10 cellular contexts compared by ENCODE assay signal in the genomic region with DNA sequence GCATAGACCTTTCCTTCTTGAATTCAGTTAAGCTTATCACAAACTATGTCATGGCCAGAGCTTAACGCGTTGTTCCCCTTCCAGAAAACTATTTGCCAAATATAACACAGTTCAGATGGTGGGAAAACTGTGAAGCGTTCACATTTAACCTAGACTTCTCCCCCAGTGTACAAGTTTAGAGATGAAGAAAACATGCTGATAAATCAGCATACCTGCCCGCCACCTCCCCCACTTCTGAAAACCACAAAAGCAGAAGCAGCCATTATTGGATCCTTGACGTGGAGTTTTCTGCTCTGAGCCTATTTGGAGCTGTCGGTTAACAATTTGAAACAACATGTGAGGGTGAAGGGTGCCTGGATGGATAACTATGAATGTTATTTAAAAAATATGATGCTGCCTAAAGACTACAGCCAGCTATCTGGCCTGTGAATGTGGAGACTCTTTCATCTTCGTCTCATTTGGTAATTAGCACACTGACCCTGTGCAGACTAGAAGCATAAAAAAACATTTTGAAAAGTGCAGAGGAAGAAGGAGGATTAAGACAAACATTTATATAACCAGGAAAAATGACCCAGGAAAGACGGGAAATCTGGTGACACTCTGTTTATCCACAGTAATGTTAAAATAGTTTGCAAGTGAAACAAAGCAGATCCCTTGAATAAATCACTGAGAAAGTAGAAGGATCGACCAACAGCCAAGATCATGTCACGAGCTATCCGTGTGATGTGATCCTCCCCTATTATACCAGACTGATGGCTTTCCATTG.
DNase-seq lines count a peak whose midpoint lies in the region; ATAC-seq and TF ChIP-seq lines count a peak whose summit lies in the region.
"Had no signal": no experiment of that assay in that cellular context is flagged by ENCODE, and none has a peak within 500 bp of the region (broad histone marks: within the 10 kb centered on the region; RNA-seq: fewer than 3 reads in every experiment).

No MANE protein-coding gene starts in this region.

- peak overlapping the region; percentile 80 for H2BK20ac ChIP-seq in IMR-90 (ENCODE audit: low read depth, low read length)

- no peaks in the 10 kb centered on the region for H3K36me3 Mint-ChIP-seq in activated naive CD4-positive, alpha-beta T cell treated with anti-CD3 and anti-CD28 coated beads for 36 hours (ENCODE audit: low read depth)
- H3K36me3 Mint-ChIP-seq: activated naive CD4-positive, alpha-beta T cell treated with anti-CD3 and anti-CD28 coated beads, Interleukin-2, amount 50 U/mL, for 24 hours had no signal

- H3K36me3 ChIP-seq in IMR-90 (ENCODE audit: control insufficient read depth, insufficient read depth, low read length), result no peaks in the 10 kb centered on the region
- H3K36me3 ChIP-seq in tibial nerve, result no peaks in the 10 kb centered on the region

- peak overlapping the region; percentile 56 for H3K56ac ChIP-seq in IMR-90 (ENCODE audit: extremely low read depth, insufficient read depth, low read length)

- H3K9me3 ChIP-seq in IMR-90 (ENCODE audit: control insufficient read depth, insufficient read depth, low read length) (peaks cover 3% of the 10 kb centered on the region; the same call in 1 of the 2 replicates), tibial nerve (peaks cover 0 to 12% (median 0%) of the 10 kb centered on the region in 4 donors)

- DNase-seq in IMR-90 (peak; percentile 31), amniotic epithelial cell (ENCODE audit: low read depth) (peak; percentile 97), left kidney (ENCODE audit: low read depth, low spot score) (peak; percentile 80), tibial nerve (ENCODE audit: low spot score in 2 of 2) (no peak), DMS153 (lab: John Stamatoyannopoulos, UW) (no peak)
- no peak for DNase-seq in activated naive CD4-positive, alpha-beta T cell treated with anti-CD3 and anti-CD28 coated beads for 36 hours
- DNase-seq: NCI-H2081, T-helper 9 cell had no signal

- peaks cover 11% of the 10 kb centered on the region for H3K4me1 ChIP-seq in IMR-90 (ENCODE audit: control insufficient read depth, insufficient read depth, low read length)
- H3K4me1 ChIP-seq in tibial nerve, result no peaks in the 10 kb centered on the region

- no peaks in the 10 kb centered on the region for H3K4me1 Mint-ChIP-seq in activated naive CD4-positive, alpha-beta T cell treated with anti-CD3 and anti-CD28 coated beads for 36 hours (ENCODE audit: low read depth)
- H3K4me1 Mint-ChIP-seq: activated naive CD4-positive, alpha-beta T cell treated with anti-CD3 and anti-CD28 coated beads, Interleukin-2, amount 50 U/mL, for 24 hours had no signal

- no peaks in the 10 kb centered on the region for H3K79me1 ChIP-seq in IMR-90 (ENCODE audit: low read depth in 1 of 2, low read length in 2 of 2)

- H3K14ac ChIP-seq in IMR-90 (replicated peaks; ENCODE audit: low read depth, low read length), result peak overlapping the region; percentile 41

- peak overlapping the region; percentile 95 for H3K27ac ChIP-seq in IMR-90 (ENCODE audit: insufficient read depth, low read length)
- H3K27ac ChIP-seq in tibial nerve, result peak overlapping the region in 3 of 4 donors; percentile 26 to 65 (median 57)

- TF ChIP-seq EP300 in tibial nerve (IDR thresholded peaks at IDR 0.05), result no peak

- BruUV-seq in IMR-90 (replicated peaks; lab: Mats Ljungman, UMichigan), result no TSS peak

- H2AK9ac ChIP-seq in IMR-90 (replicated peaks; ENCODE audit: low read depth, low read length, poor library complexity), result peak overlapping the region; percentile 71

- peak overlapping the region; percentile 67 for H4K91ac ChIP-seq in IMR-90 (ENCODE audit: insufficient read depth, low read depth, low read length)

- peaks cover 7% of the 10 kb centered on the region for H3K9me1 ChIP-seq in IMR-90 (ENCODE audit: insufficient read depth, low read length)

- POLR2A ChIA-PET in IMR-90 (lab: Charles Lee; ENCODE audit: unreplicated experiment), result interaction anchor here (0.6 kb wide), 1 partner anchor 709 kb away, joined by 5 read pairs; no protein-coding TSS in a partner anchor

- dilution Hi-C loops in IMR-90 (cut with HindIII; ENCODE audit: low sequenced_read_pairs, unreplicated experiment), result no loop called here

- H3K4me3 ChIP-seq in IMR-90 (ENCODE audit: insufficient read depth, low read depth, low read length) (no peak overlapping the region), tibial nerve (no peak overlapping the region)

- TF ChIP-seq POLR2A in IMR-90 (IDR thresholded peaks at IDR 0.05; ENCODE audit: low read depth, low read length), result no peak
- no peak for TF ChIP-seq POLR2A in tibial nerve (IDR thresholded peaks at IDR 0.05)

- in situ Hi-C loops in IMR-90 (cut with MboI; ENCODE audit: low sequenced_read_pairs), result no loop called here

- peak overlapping the region; percentile 30 for H3K4ac ChIP-seq in IMR-90 (ENCODE audit: low read depth, low read length)

- CTCF ChIA-PET in IMR-90 (lab: Yijun Ruan, JAX), result interaction anchor here (0.6 to 1.1 kb wide), 3 partner anchors 8 to 530 kb away, joined by 3 to 4 read pairs (median 3); no protein-coding TSS in a partner anchor
- CTCF ChIA-PET in activated naive CD4-positive, alpha-beta T cell treated with anti-CD3 and anti-CD28 coated beads for 36 hours (lab: Charles Lee), result no interaction called here

- H3K27me3 Mint-ChIP-seq in activated naive CD4-positive, alpha-beta T cell treated with anti-CD3 and anti-CD28 coated beads for 36 hours (ENCODE audit: low read depth), result peaks cover 3% of the 10 kb centered on the region

- H3K4me2 ChIP-seq in IMR-90 (ENCODE audit: low read depth, low read length), result peak overlapping the region; percentile 93

- H3K27me3 ChIP-seq in IMR-90 (ENCODE audit: control insufficient read depth, insufficient read depth, low read length) (no peaks in the 10 kb centered on the region), tibial nerve (no peaks in the 10 kb centered on the region)

- peak overlapping the region; percentile 80 for H2BK120ac ChIP-seq in IMR-90 (ENCODE audit: low read depth, low read length)

- peak overlapping the region; percentile 85 for H2AFZ ChIP-seq in IMR-90 (replicated peaks; ENCODE audit: low read length, poor library complexity)

- H4K20me1 ChIP-seq in IMR-90 (ENCODE audit: insufficient read depth, low read length), result no peaks in the 10 kb centered on the region

- peak overlapping the region; percentile 43 for H2BK15ac ChIP-seq in IMR-90 (ENCODE audit: low read depth, low read length)

- ATAC-seq in IMR-90 (ENCODE audit: low read depth) (peak; percentile 59), GM21423 (IDR thresholded peaks at IDR 0.05; ENCODE audit: unreplicated experiment) (no peak)

- H3K4me3 Mint-ChIP-seq in activated naive CD4-positive, alpha-beta T cell treated with anti-CD3 and anti-CD28 coated beads for 36 hours, result no peak overlapping the region
- H3K4me3 Mint-ChIP-seq: activated naive CD4-positive, alpha-beta T cell treated with anti-CD3 and anti-CD28 coated beads, Interleukin-2, amount 50 U/mL, for 24 hours had no signal

- H3K23ac ChIP-seq in IMR-90 (ENCODE audit: low read depth, low read length), result peak overlapping the region; percentile 95

- intact Hi-C loops in IMR-90 (cut with micrococcal nuclease), result no loop called here
- intact Hi-C loops in activated naive CD4-positive, alpha-beta T cell treated with anti-CD3 and anti-CD28 coated beads for 36 hours (cut with micrococcal nuclease), result no loop called here

- no CpG with 5 or more reads among the region's 11 CpGs for WGBS in IMR-90 (ENCODE audit: extremely low coverage in 2 of 2, insufficient read length in 1 of 2), 2 experiments
- WGBS in tibial nerve, 2 donors, result 47 to 58% methylated on average over 11 of the region's 11 CpGs

- peak overlapping the region; percentile 49; the same call in 1 of the 2 replicates for H3K9ac ChIP-seq in IMR-90 (ENCODE audit: low read depth, low read length)

- H3K18ac ChIP-seq in IMR-90 (ENCODE audit: low read depth, low read length), result peak overlapping the region; percentile 93

- no peak overlapping the region for H3K27ac Mint-ChIP-seq in activated naive CD4-positive, alpha-beta T cell treated with anti-CD3 and anti-CD28 coated beads for 36 hours
- H3K27ac Mint-ChIP-seq: activated naive CD4-positive, alpha-beta T cell treated with anti-CD3 and anti-CD28 coated beads, Interleukin-2, amount 50 U/mL, for 24 hours had no signal

- peak overlapping the region; percentile 3; the same call in 1 of the 2 replicates for H2AK5ac ChIP-seq in IMR-90 (ENCODE audit: low read depth, low read length)

- H4K8ac ChIP-seq in IMR-90 (ENCODE audit: low read depth in 2 of 2, low read length in 2 of 2), result peak overlapping the region; percentile 80 to 85

- TF ChIP-seq CTCF in IMR-90 (conservative IDR thresholded peaks at IDR 0.05; ENCODE audit: low read depth, low read length), result no peak
- TF ChIP-seq CTCF in tibial nerve (IDR thresholded peaks at IDR 0.05), result no peak

- peak overlapping the region; percentile 95 for H4K5ac ChIP-seq in IMR-90 (ENCODE audit: low read depth, low read length)

- peaks cover 7% of the 10 kb centered on the region for H3K9me3 Mint-ChIP-seq in activated naive CD4-positive, alpha-beta T cell treated with anti-CD3 and anti-CD28 coated beads for 36 hours

- H2BK5ac ChIP-seq in IMR-90 (ENCODE audit: low read depth, low read length, poor library complexity, severe bottlenecking), result peak overlapping the region; percentile 93

- no peak for TF ChIP-seq RAD21 in IMR-90 (IDR thresholded peaks at IDR 0.05; ENCODE audit: low read length)

TF ChIP-seq in IMR-90, 13 proteins besides CTCF, POLR2A, EP300 and RAD21 (continues in another document):
- TF ChIP-seq BHLHE40 (IDR thresholded peaks at IDR 0.05; ENCODE audit: low read depth, low read length) (no peak), MAFK (IDR thresholded peaks at IDR 0.05; ENCODE audit: low read depth, low read length) (no peak), CHD1 (IDR thresholded peaks at IDR 0.05; ENCODE audit: low read depth, low read length) (no peak), CEBPB (IDR thresholded peaks at IDR 0.05; ENCODE audit: low read depth, low read length) (no peak)
- TF ChIP-seq, protein P1, sequence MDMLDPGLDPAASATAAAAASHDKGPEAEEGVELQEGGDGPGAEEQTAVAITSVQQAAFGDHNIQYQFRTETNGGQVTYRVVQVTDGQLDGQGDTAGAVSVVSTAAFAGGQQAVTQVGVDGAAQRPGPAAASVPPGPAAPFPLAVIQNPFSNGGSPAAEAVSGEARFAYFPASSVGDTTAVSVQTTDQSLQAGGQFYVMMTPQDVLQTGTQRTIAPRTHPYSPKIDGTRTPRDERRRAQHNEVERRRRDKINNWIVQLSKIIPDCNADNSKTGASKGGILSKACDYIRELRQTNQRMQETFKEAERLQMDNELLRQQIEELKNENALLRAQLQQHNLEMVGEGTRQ (IDR thresholded peaks at IDR 0.05; ENCODE audit: low read depth, low read length), result no peak
- TF ChIP-seq, protein P2, sequence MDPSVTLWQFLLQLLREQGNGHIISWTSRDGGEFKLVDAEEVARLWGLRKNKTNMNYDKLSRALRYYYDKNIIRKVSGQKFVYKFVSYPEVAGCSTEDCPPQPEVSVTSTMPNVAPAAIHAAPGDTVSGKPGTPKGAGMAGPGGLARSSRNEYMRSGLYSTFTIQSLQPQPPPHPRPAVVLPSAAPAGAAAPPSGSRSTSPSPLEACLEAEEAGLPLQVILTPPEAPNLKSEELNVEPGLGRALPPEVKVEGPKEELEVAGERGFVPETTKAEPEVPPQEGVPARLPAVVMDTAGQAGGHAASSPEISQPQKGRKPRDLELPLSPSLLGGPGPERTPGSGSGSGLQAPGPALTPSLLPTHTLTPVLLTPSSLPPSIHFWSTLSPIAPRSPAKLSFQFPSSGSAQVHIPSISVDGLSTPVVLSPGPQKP (IDR thresholded peaks at IDR 0.05; ENCODE audit: borderline replicate concordance, low read depth, low read length), result no peak

Comparison
In these comparisons a context has a peak if more than half of its experiments do, and no peak if none do; other contexts are left out.
1. DNase-seq: peak in IMR-90 (single experiment), amniotic epithelial cell (single experiment) and left kidney (single experiment); none in tibial nerve (0 of 2), DMS153 (single experiment) and activated naive CD4-positive, alpha-beta T cell treated with anti-CD3 and anti-CD28 coated beads for 36 hours (single experiment).